In genomic region chr5:96146675-96147074, GRCh38 we compare ENCODE assay signal across 8 cellular contexts.
A peak's percentile ranks its signal among the peaks of the same experiment; 100 is the strongest.
DNase-seq lines count a peak whose midpoint lies in the region; ATAC-seq and TF ChIP-seq lines count a peak whose summit lies in the region.

No MANE protein-coding gene starts in this region.

- no peaks in the 10 kb centered on the region for H3K79me2 ChIP-seq in osteoblast (ENCODE audit: insufficient read depth, low read length)

- H3K4me3 ChIP-seq in osteoblast (ENCODE audit: insufficient read depth, low read length), result no peak overlapping the region

- TF ChIP-seq CTCF in osteoblast (IDR thresholded peaks at IDR 0.05; ENCODE audit: extremely low read depth, low read depth, low read length), result no peak

- no peak overlapping the region for H3K4me2 ChIP-seq in osteoblast (ENCODE audit: insufficient read depth, low read length)

- H3K9me3 ChIP-seq in osteoblast (ENCODE audit: low read depth, low read length), result no peaks in the 10 kb centered on the region

- H3K36me3 ChIP-seq in osteoblast (ENCODE audit: insufficient read depth, low read length), result no peaks in the 10 kb centered on the region

- H4K20me1 ChIP-seq in osteoblast (ENCODE audit: insufficient read depth, low read length), result no peaks in the 10 kb centered on the region

- no peaks in the 10 kb centered on the region for H3K27me3 ChIP-seq in osteoblast (ENCODE audit: insufficient read depth, low read length)

- peak; percentile 17 for DNase-seq in DMS53 treated with DMSO at 0.1 percent for 48 hours (lab: John Stamatoyannopoulos, UW; ENCODE audit: unreplicated experiment)
- DNase-seq in LHCN-M2 (ENCODE audit: low read depth), result peak; percentile 72
- peak; percentile 45 for DNase-seq in dedifferentiated amniotic fluid mesenchymal stem cell (ENCODE audit: extremely low spot score)
- DNase-seq in osteoblast (ENCODE audit: insufficient read length, low spot score, missing footprints), result peak; percentile 59
- no peak for DNase-seq in GOT3 (lab: John Stamatoyannopoulos, UW)
- DNase-seq in SHP77 treated with DMSO at 0.1 percent for 48 hours (lab: John Stamatoyannopoulos, UW), result no peak

- peak; percentile 52 for ATAC-seq in GM21528 (IDR thresholded peaks at IDR 0.05; ENCODE audit: low FRiP score, unreplicated experiment)
- no peak for ATAC-seq in HG03135 (IDR thresholded peaks at IDR 0.05; ENCODE audit: unreplicated experiment)

- peak overlapping the region; percentile 32 for H2AFZ ChIP-seq in osteoblast (ENCODE audit: low read length)

- no peak overlapping the region for H3K27ac ChIP-seq in osteoblast (ENCODE audit: low read depth, low read length)

- H3K4me1 ChIP-seq in osteoblast (ENCODE audit: insufficient read depth, low read length), result peaks cover 11% of the 10 kb centered on the region

Comparison
In these comparisons a context has a peak if more than half of its experiments do, and no peak if none do; other contexts are left out.
1. DNase-seq: peak in DMS53 treated with DMSO at 0.1 percent for 48 hours (single experiment), LHCN-M2 (single experiment), dedifferentiated amniotic fluid mesenchymal stem cell (single experiment) and osteoblast (single experiment); none in GOT3 (single experiment) and SHP77 treated with DMSO at 0.1 percent for 48 hours (single experiment).